In genomic region chr2:165455940-165456479, GRCh38 we compare ENCODE assay signal across 18 cellular contexts. TPM values are rescaled to one million over a fixed set of nuclear protein-coding genes. Genes with fewer than 3 reads are reported as not detected.
"Had no signal": no experiment of that assay in that cellular context is flagged by ENCODE, and none has a peak within 500 bp of the region (broad histone marks: within the 10 kb centered on the region; RNA-seq: fewer than 3 reads in every experiment).

No MANE protein-coding gene starts in this region.

- H3K36me3 Mint-ChIP-seq: naive thymus-derived CD8-positive, alpha-beta T cell; stimulated activated effector memory CD8-positive, alpha-beta T cell treated with anti-CD3 and anti-CD28 coated beads, Interleukin-12 subunit alpha, Interleukin-12 subunit beta, amount 100 ng/mL, for 72 hours had no signal

- H3K9me3 ChIP-seq: neutrophil, psoas muscle, upper lobe of right lung, vagina had no signal

- H3K4me3 Mint-ChIP-seq: naive thymus-derived CD8-positive, alpha-beta T cell; stimulated activated effector memory CD8-positive, alpha-beta T cell treated with anti-CD3 and anti-CD28 coated beads, Interleukin-12 subunit alpha, Interleukin-12 subunit beta, amount 100 ng/mL, for 72 hours had no signal

- H3K27me3 ChIP-seq: foreskin keratinocyte, neutrophil, tibial nerve, upper lobe of right lung, vagina had no signal

- ATAC-seq: esophagus mucosa; foreskin keratinocyte; left colon; naive thymus-derived CD8-positive, alpha-beta T cell; psoas muscle; stimulated activated effector memory CD8-positive, alpha-beta T cell treated with anti-CD3 and anti-CD28 coated beads, Interleukin-12 subunit alpha, Interleukin-12 subunit beta, amount 100 ng/mL, for 72 hours; stimulated activated naive CD8-positive, alpha-beta T cell treated with anti-CD3 and anti-CD28 coated beads, Interleukin-15, Interleukin-2, amounts not matched to agents 100 U/mL and 50 U/mL, for 24 hours; upper lobe of right lung had no signal

- H3K27ac Mint-ChIP-seq: naive thymus-derived CD8-positive, alpha-beta T cell; stimulated activated effector memory CD8-positive, alpha-beta T cell treated with anti-CD3 and anti-CD28 coated beads, Interleukin-12 subunit alpha, Interleukin-12 subunit beta, amount 100 ng/mL, for 72 hours had no signal

- H3K4me1 Mint-ChIP-seq: naive thymus-derived CD8-positive, alpha-beta T cell; stimulated activated effector memory CD8-positive, alpha-beta T cell treated with anti-CD3 and anti-CD28 coated beads, Interleukin-12 subunit alpha, Interleukin-12 subunit beta, amount 100 ng/mL, for 72 hours had no signal

- H3K4me1 ChIP-seq: foreskin keratinocyte, psoas muscle, tibial nerve, upper lobe of right lung, vagina had no signal

- H3K4me3 ChIP-seq: psoas muscle, smooth muscle cell, tibial nerve, upper lobe of right lung, vagina had no signal

- H3K27ac ChIP-seq: foreskin keratinocyte, neutrophil, psoas muscle, tibial nerve, upper lobe of right lung, vagina had no signal

- DNase-seq: effector memory CD4-positive, alpha-beta T cell; foreskin keratinocyte; hippocampal formation; left colon; mammary epithelial cell; naive thymus-derived CD8-positive, alpha-beta T cell; psoas muscle; retina; stimulated activated CD4-positive, alpha-beta T cell treated with anti-CD3 and anti-CD28 coated beads, Interleukin-4, amount 100 ng/mL, for 1 hour; stimulated activated CD8-positive, alpha-beta memory T cell treated with anti-CD3 and anti-CD28 coated beads, Interleukin-4, amount 100 ng/mL, for 48 hours; stimulated activated naive CD8-positive, alpha-beta T cell treated with anti-CD3 and anti-CD28 coated beads, Interleukin-15, Interleukin-2, amounts not matched to agents 100 U/mL and 50 U/mL, for 24 hours; upper lobe of right lung had no signal

- H3K36me3 ChIP-seq: neutrophil, tibial nerve, upper lobe of right lung, vagina had no signal

RNA-seq across cellular contexts. Expression of gene CSRNP3, which starts 13.5 kb away (rescaled TPM):
- total RNA-seq: naive thymus-derived CD8-positive, alpha-beta T cell had no signal
- polyA plus RNA-seq: naive thymus-derived CD8-positive, alpha-beta T cell had no signal
